14 cellular contexts compared by ENCODE assay signal in the genomic region with DNA sequence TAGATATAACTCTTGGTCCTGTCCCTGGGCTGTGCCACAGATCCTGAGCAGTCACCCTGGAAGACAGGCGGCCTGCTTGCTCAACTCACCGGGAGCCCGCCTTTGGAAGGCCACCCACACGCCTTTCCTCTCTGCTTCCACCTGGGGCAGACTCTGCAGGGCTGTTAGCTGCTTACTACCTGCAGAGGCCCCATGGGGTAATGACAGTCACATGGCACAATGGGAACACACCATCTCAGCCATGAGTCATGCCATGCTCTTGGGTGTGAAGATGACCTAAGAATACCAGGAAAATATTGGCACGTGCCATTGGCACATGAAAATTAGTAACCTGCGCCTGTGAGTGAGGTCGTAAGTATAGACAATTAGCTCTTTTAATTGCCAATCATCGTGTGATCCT.
DNase-seq lines count a peak whose midpoint lies in the region; ATAC-seq, FAIRE-seq and TF ChIP-seq lines count a peak whose summit lies in the region.
"Had no signal": no experiment of that assay in that cellular context is flagged by ENCODE, and none has a peak within 500 bp of the region (broad histone marks: within the 10 kb centered on the region; RNA-seq: fewer than 3 reads in every experiment).

No MANE protein-coding gene starts in this region.

- H3K9me3 ChIP-seq in GM12878 (replicated peaks; ENCODE audit: control insufficient read depth, insufficient read depth, low read length) = no peaks in the 10 kb centered on the region
- no peaks in the 10 kb centered on the region for H3K9me3 ChIP-seq in transverse colon
- H3K9me3 ChIP-seq in T-helper 17 cell (ENCODE audit: control insufficient read depth, low read length, poor library complexity, severe bottlenecking) = no peaks in the 10 kb centered on the region

- H3K4me1 ChIP-seq in GM12878 (ENCODE audit: control insufficient read depth, insufficient read depth, low read length) (peaks cover 4% of the 10 kb centered on the region), transverse colon (peaks cover 5 to 40% (median 28%) of the 10 kb centered on the region in 4 donors)

- H3K27ac ChIP-seq in GM12878 (ENCODE audit: control insufficient read depth, insufficient read depth) (no peak overlapping the region), transverse colon (peak overlapping the region; percentile 77 to 89 (median 83))

- CTCF ChIA-PET in activated CD4-positive, alpha-beta memory T cell treated with anti-CD3 and anti-CD28 coated beads for 36 hours (lab: Charles Lee) = interaction anchor here (0.6 to 3.8 kb wide), 3 partner anchors 47 to 1455 kb away, joined by 3 to 13 read pairs (median 3); no protein-coding TSS in a partner anchor
- CTCF ChIA-PET in activated CD4-positive, alpha-beta memory T cell treated with anti-CD3 and anti-CD28 coated beads, Interleukin-2, amount 10 ng/mL, durations not matched to agents 7 days and 5 days (lab: Charles Lee) = interaction anchor here (1.4 kb wide), 1 partner anchor 193 kb away, joined by 3 read pairs; no protein-coding TSS in a partner anchor
- CTCF ChIA-PET in GM12878 (lab: Yijun Ruan, JAX) = interaction anchor here (1.2 to 3.1 kb wide), 2 partner anchors 29 to 190 kb away, joined by 3 to 15 read pairs; no protein-coding TSS in a partner anchor

- no peak overlapping the region for H3K9ac ChIP-seq in GM12878 (ENCODE audit: control insufficient read depth, insufficient read depth, low read length)

- ATAC-seq in GM12878 = no peak
- no peak for ATAC-seq in T-helper 17 cell

- H3K27me3 ChIP-seq in GM12878 (replicated peaks in 1 of 2; ENCODE audit: control insufficient read depth in 2 of 2, insufficient read depth in 2 of 2, low read length in 1 of 2) (no peaks in the 10 kb centered on the region), transverse colon (no peaks in the 10 kb centered on the region)

- H3K27ac Mint-ChIP-seq in activated CD4-positive, alpha-beta memory T cell treated with anti-CD3 and anti-CD28 coated beads for 36 hours = no peak overlapping the region
- H3K27ac Mint-ChIP-seq in activated CD4-positive, alpha-beta memory T cell treated with anti-CD3 and anti-CD28 coated beads, Interleukin-2, amount 10 ng/mL, durations not matched to agents 7 days and 5 days = no peak overlapping the region
- no peak overlapping the region for H3K27ac Mint-ChIP-seq in T-helper 17 cell

- TF ChIP-seq EP300 in GM12878 (IDR thresholded peaks at IDR 0.05; ENCODE audit: borderline replicate concordance in 1 of 2, control insufficient read depth in 1 of 2, low read depth in 2 of 2, low read length in 2 of 2) (no peak), transverse colon (IDR thresholded peaks at IDR 0.05; ENCODE audit: low read depth) (no peak)

- no peak overlapping the region for H3K4me2 ChIP-seq in GM12878 (ENCODE audit: control insufficient read depth, insufficient read depth)

- peak; percentile 19 for DNase-seq in activated CD4-positive, alpha-beta memory T cell treated with anti-CD3 and anti-CD28 coated beads for 36 hours
- DNase-seq in activated CD4-positive, alpha-beta memory T cell treated with anti-CD3 and anti-CD28 coated beads, Interleukin-2, amount 10 ng/mL, durations not matched to agents 7 days and 5 days = no peak
- DNase-seq in GM12878 (ENCODE audit: low read depth, low spot score) (no peak), iPS-NIHi7 (ENCODE audit: extremely low spot score) (peak; percentile 75), transverse colon (no peak), ecto neural progenitor cell (ENCODE audit: low spot score) (no peak), T-helper 17 cell (no peak), NCI-H1092 treated with DMSO at 0.1 percent for 48 hours (lab: John Stamatoyannopoulos, UW) (no peak)
- DNase-seq: activated CD8-positive, alpha-beta memory T cell treated with anti-CD3 and anti-CD28 coated beads for 24 hours; AML-193; central memory CD4-positive, alpha-beta T cell; GOT3; OCI-M1 had no signal

- no peaks in the 10 kb centered on the region for H4K20me1 ChIP-seq in GM12878 (ENCODE audit: control insufficient read depth, insufficient read depth)

- H3K4me3 Mint-ChIP-seq in activated CD4-positive, alpha-beta memory T cell treated with anti-CD3 and anti-CD28 coated beads for 36 hours = no peak overlapping the region
- H3K4me3 Mint-ChIP-seq in activated CD4-positive, alpha-beta memory T cell treated with anti-CD3 and anti-CD28 coated beads, Interleukin-2, amount 10 ng/mL, durations not matched to agents 7 days and 5 days = no peak overlapping the region
- H3K4me3 Mint-ChIP-seq in T-helper 17 cell = no peak overlapping the region

- in situ Hi-C loops in GM12878 (cut with MboI) (loop anchor here (25.0 kb wide), 1 partner anchor 1453 kb away; no protein-coding TSS in a partner anchor), transverse colon (cut with MboI; ENCODE audit: low pct_ligation_motif_present in 1 of 4, low pct_unique_long_range_greater_than_20kb in 1 of 4, low sequenced_read_pairs in 3 of 4) (loop anchor here in 2 of 4 donors (25.0 kb wide), 2 partner anchors 178 to 1453 kb away; no protein-coding TSS in a partner anchor)

- no peaks in the 10 kb centered on the region for H3K79me2 ChIP-seq in GM12878 (ENCODE audit: control insufficient read depth, insufficient read depth, low read length)

- H3K9me3 Mint-ChIP-seq in activated CD4-positive, alpha-beta memory T cell treated with anti-CD3 and anti-CD28 coated beads for 36 hours = no peaks in the 10 kb centered on the region
- H3K9me3 Mint-ChIP-seq in activated CD4-positive, alpha-beta memory T cell treated with anti-CD3 and anti-CD28 coated beads, Interleukin-2, amount 10 ng/mL, durations not matched to agents 7 days and 5 days = no peaks in the 10 kb centered on the region

- TF ChIP-seq CTCF in GM12878 (IDR thresholded peaks at IDR 0.05 in 2 of 3, conservative IDR thresholded peaks at IDR 0.05 in 1 of 3; ENCODE audit: control insufficient read depth in 2 of 3, extremely low read depth in 1 of 3, insufficient read depth in 1 of 3, low read depth in 3 of 3, low read length in 3 of 3) (0 out of 6 replicates have a peak, but pooled peaks of 1 of the 3 experiments have one; percentile 7), transverse colon (IDR thresholded peaks at IDR 0.05) (no peak)

- no peak overlapping the region for H3K4me3 ChIP-seq in GM12878
- no peak overlapping the region for H3K4me3 ChIP-seq in transverse colon

- POLR2A ChIA-PET in activated CD4-positive, alpha-beta memory T cell treated with anti-CD3 and anti-CD28 coated beads for 36 hours (lab: Charles Lee) = no interaction called here
- POLR2A ChIA-PET in activated CD4-positive, alpha-beta memory T cell treated with anti-CD3 and anti-CD28 coated beads, Interleukin-2, amount 10 ng/mL, durations not matched to agents 7 days and 5 days (lab: Charles Lee) = no interaction called here
- POLR2A ChIA-PET in GM12878 (lab: Charles Lee) = no interaction called here

- H3K27me3 Mint-ChIP-seq in activated CD4-positive, alpha-beta memory T cell treated with anti-CD3 and anti-CD28 coated beads for 36 hours = peaks cover 74% of the 10 kb centered on the region
- H3K27me3 Mint-ChIP-seq in activated CD4-positive, alpha-beta memory T cell treated with anti-CD3 and anti-CD28 coated beads, Interleukin-2, amount 10 ng/mL, durations not matched to agents 7 days and 5 days = peaks cover 57% of the 10 kb centered on the region
- H3K27me3 Mint-ChIP-seq in T-helper 17 cell = peaks cover 92% of the 10 kb centered on the region

- H3K4me1 Mint-ChIP-seq in activated CD4-positive, alpha-beta memory T cell treated with anti-CD3 and anti-CD28 coated beads for 36 hours (ENCODE audit: low read depth) = peaks cover 3% of the 10 kb centered on the region
- H3K4me1 Mint-ChIP-seq in activated CD4-positive, alpha-beta memory T cell treated with anti-CD3 and anti-CD28 coated beads, Interleukin-2, amount 10 ng/mL, durations not matched to agents 7 days and 5 days = peaks cover 5% of the 10 kb centered on the region
- H3K4me1 Mint-ChIP-seq in T-helper 17 cell = peaks cover 9% of the 10 kb centered on the region

- BruUV-seq in GM12878 (replicated peaks; lab: Mats Ljungman, UMichigan) = no TSS peak

- RAD21 ChIA-PET in GM12878 (lab: Charles Lee; ENCODE audit: unreplicated experiment) = interaction anchor here (2.0 kb wide), 1 partner anchor 29 kb away, joined by 8 read pairs; no protein-coding TSS in a partner anchor

- FAIRE-seq in GM12878 (lab: Jason Lieb, UNC) = no peak
- FAIRE-seq: islet of Langerhans had no signal

- 58% methylated on average over 8 of the region's 8 CpGs for WGBS in GM12878 (ENCODE audit: insufficient coverage, insufficient replicate concordance, low lambda C conversion rate, missing lambda C conversion rate)
- WGBS in transverse colon (ENCODE audit: low coverage in 1 of 2), 2 donors = 87% methylated on average over 8 of the region's 8 CpGs; no CpG with 5 or more reads in 1 of the 2 donors

- TF ChIP-seq RAD21 in GM12878 (IDR thresholded peaks at IDR 0.05; ENCODE audit: insufficient read depth, low read depth, low read length) = no peak

- TF ChIP-seq POLR2A in GM12878 (IDR thresholded peaks at IDR 0.05; ENCODE audit: low read depth, low read length) (no peak), transverse colon (IDR thresholded peaks at IDR 0.05) (no peak)

- no peaks in the 10 kb centered on the region for H3K36me3 ChIP-seq in GM12878 (ENCODE audit: control insufficient read depth in 2 of 2, insufficient read depth in 2 of 2, low read length in 1 of 2)
- no peaks in the 10 kb centered on the region for H3K36me3 ChIP-seq in transverse colon

- SMC1A ChIA-PET in GM12878 (lab: Charles Lee; ENCODE audit: uncharacterized antibody, unreplicated experiment) = interaction anchor here (0.6 to 4.7 kb wide), 2 partner anchors 29 to 195 kb away, joined by 3 to 20 read pairs; no protein-coding TSS in a partner anchor

- H2AFZ ChIP-seq in GM12878 (ENCODE audit: control insufficient read depth, low read depth, low read length) = no peak overlapping the region

- intact Hi-C loops in activated CD4-positive, alpha-beta memory T cell treated with anti-CD3 and anti-CD28 coated beads for 36 hours (cut with micrococcal nuclease) = loop anchor here (10.0 kb wide), 1 partner anchor 111 kb away; the partner anchor contains the start of genes COL4A1 and COL4A2
- intact Hi-C loops in GM12878 (cut with micrococcal nuclease; ENCODE audit: unreplicated experiment) (no loop called here), transverse colon (cut with DNase I; ENCODE audit: low total_unique reads) (loop anchor here (5.0 to 10.0 kb wide), 2 partner anchors 111 to 193 kb away; partner anchors contain the start of genes COL4A1 and COL4A2)

- H3K36me3 Mint-ChIP-seq in activated CD4-positive, alpha-beta memory T cell treated with anti-CD3 and anti-CD28 coated beads for 36 hours = no peaks in the 10 kb centered on the region
- no peaks in the 10 kb centered on the region for H3K36me3 Mint-ChIP-seq in activated CD4-positive, alpha-beta memory T cell treated with anti-CD3 and anti-CD28 coated beads, Interleukin-2, amount 10 ng/mL, durations not matched to agents 7 days and 5 days (ENCODE audit: low read depth)
- H3K36me3 Mint-ChIP-seq in T-helper 17 cell (ENCODE audit: low read depth) = peaks cover 5% of the 10 kb centered on the region

Comparison
In these comparisons a context has a peak if more than half of its experiments do, and no peak if none do; other contexts are left out.
1. DNase-seq: peak in activated CD4-positive, alpha-beta memory T cell treated with anti-CD3 and anti-CD28 coated beads for 36 hours (single experiment) and iPS-NIHi7 (single experiment); none in activated CD4-positive, alpha-beta memory T cell treated with anti-CD3 and anti-CD28 coated beads, Interleukin-2, amount 10 ng/mL, durations not matched to agents 7 days and 5 days (single experiment), GM12878 (single experiment), transverse colon (single experiment), ecto neural progenitor cell (single experiment), T-helper 17 cell (0 of 3) and NCI-H1092 treated with DMSO at 0.1 percent for 48 hours (single experiment).